In the genomic region with DNA sequence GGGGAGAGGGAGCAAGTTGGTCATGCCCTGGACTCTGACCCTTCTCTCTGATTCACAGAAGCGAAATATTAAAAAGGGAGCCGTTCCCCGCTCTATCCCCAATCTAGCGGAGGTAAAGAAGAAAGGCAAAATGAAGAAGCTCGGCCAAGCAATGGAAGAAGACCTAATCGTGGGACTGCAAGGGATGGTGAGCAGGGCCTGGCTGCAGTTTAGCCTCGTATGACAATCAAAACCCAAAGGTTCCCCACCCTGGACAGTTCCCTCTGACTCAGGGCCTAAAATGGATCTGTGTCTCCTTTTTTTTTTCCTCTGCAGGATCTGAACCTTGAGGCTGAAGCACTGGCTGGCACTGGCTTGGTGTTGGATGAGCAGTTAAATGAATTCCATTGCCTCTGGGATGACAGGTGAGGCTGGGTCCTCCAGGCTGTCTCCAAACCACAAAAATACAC, we compare ENCODE assay signal across 7 cellular contexts. TPM values are rescaled to one million over a fixed set of nuclear protein-coding genes. Genes with fewer than 3 reads are reported as not detected.
DNase-seq lines count a peak whose midpoint lies in the region; ATAC-seq and FAIRE-seq lines count a peak whose summit lies in the region.

No MANE protein-coding gene starts in this region.

- H3K4me1 ChIP-seq in HUES48 (ENCODE audit: control insufficient read depth, insufficient read depth, low read length) (0 out of 2 replicates have a peak, but pooled peaks cover 3% of the 10 kb centered on the region), iPS-18a (ENCODE audit: control insufficient read depth, low read depth, low read length) (no peaks in the 10 kb centered on the region)

- peak overlapping the region; percentile 79 for H3K4me3 ChIP-seq in HUES48 (ENCODE audit: low read depth, low read length)
- H3K4me3 ChIP-seq in iPS-18a (ENCODE audit: low read length) = peak overlapping the region; percentile 73

- peak overlapping the region; percentile 95 for H3K4me3 Mint-ChIP-seq in activated CD8-positive, alpha-beta T cell treated with anti-CD3 and anti-CD28 coated beads, Interleukin-2, amount 10 ng/mL, durations not matched to agents 7 days and 5 days
- peak overlapping the region; percentile 92 to 97 for H3K4me3 Mint-ChIP-seq in stimulated activated naive CD8-positive, alpha-beta T cell treated with anti-CD3 and anti-CD28 coated beads, Interleukin-15, amount 100 ng/mL, for 72 hours

- peaks cover 12% of the 10 kb centered on the region; the same call in 1 of the 2 replicates for H3K36me3 ChIP-seq in HUES48 (ENCODE audit: control insufficient read depth, insufficient read depth, low read length)
- peaks cover 4% of the 10 kb centered on the region for H3K36me3 ChIP-seq in iPS-18a (ENCODE audit: control insufficient read depth, low read depth, low read length)

- H3K4me1 Mint-ChIP-seq in activated CD8-positive, alpha-beta T cell treated with anti-CD3 and anti-CD28 coated beads, Interleukin-2, amount 10 ng/mL, durations not matched to agents 7 days and 5 days (ENCODE audit: low read depth) = peaks cover 22% of the 10 kb centered on the region
- H3K4me1 Mint-ChIP-seq in stimulated activated naive CD8-positive, alpha-beta T cell treated with anti-CD3 and anti-CD28 coated beads, Interleukin-15, amount 100 ng/mL, for 72 hours = peaks cover 24% of the 10 kb centered on the region

- ATAC-seq in activated CD8-positive, alpha-beta T cell treated with anti-CD3 and anti-CD28 coated beads, Interleukin-2, amount 10 ng/mL, durations not matched to agents 7 days and 5 days = no peak
- ATAC-seq in stimulated activated naive CD8-positive, alpha-beta T cell treated with anti-CD3 and anti-CD28 coated beads, Interleukin-15, amount 100 ng/mL, for 72 hours = no peak
- no peak for ATAC-seq in HG02588 (IDR thresholded peaks at IDR 0.05; ENCODE audit: unreplicated experiment)

- H3K27ac ChIP-seq in HUES48 (ENCODE audit: low read depth, low read length) (peak overlapping the region; percentile 95), iPS-18a (ENCODE audit: low read length) (no peak overlapping the region)

- H3K27me3 Mint-ChIP-seq in activated CD8-positive, alpha-beta T cell treated with anti-CD3 and anti-CD28 coated beads, Interleukin-2, amount 10 ng/mL, durations not matched to agents 7 days and 5 days (ENCODE audit: low read depth) = no peaks in the 10 kb centered on the region
- H3K27me3 Mint-ChIP-seq in stimulated activated naive CD8-positive, alpha-beta T cell treated with anti-CD3 and anti-CD28 coated beads, Interleukin-15, amount 100 ng/mL, for 72 hours = no peaks in the 10 kb centered on the region

- peak overlapping the region; percentile 59; the same call in 1 of the 2 replicates for H3K9ac ChIP-seq in HUES48 (ENCODE audit: low read depth, low read length)
- peak overlapping the region; percentile 51 for H3K9ac ChIP-seq in iPS-18a (ENCODE audit: low read length)

- POLR2A ChIA-PET in activated CD8-positive, alpha-beta T cell treated with anti-CD3 and anti-CD28 coated beads, Interleukin-2, amount 10 ng/mL, durations not matched to agents 7 days and 5 days (lab: Charles Lee) = no interaction called here

- FAIRE-seq in RCC 7860 (lab: Jason Lieb, UNC) = no peak

- H3K36me3 Mint-ChIP-seq in activated CD8-positive, alpha-beta T cell treated with anti-CD3 and anti-CD28 coated beads, Interleukin-2, amount 10 ng/mL, durations not matched to agents 7 days and 5 days (ENCODE audit: low read depth) = peaks cover 11% of the 10 kb centered on the region

- H3K9me3 ChIP-seq in HUES48 (ENCODE audit: control insufficient read depth, insufficient read depth, low read length) = peaks cover 26% of the 10 kb centered on the region
- peaks cover 13% of the 10 kb centered on the region for H3K9me3 ChIP-seq in iPS-18a (ENCODE audit: control insufficient read depth, low read depth, low read length)

- H3K27ac Mint-ChIP-seq in activated CD8-positive, alpha-beta T cell treated with anti-CD3 and anti-CD28 coated beads, Interleukin-2, amount 10 ng/mL, durations not matched to agents 7 days and 5 days = peak overlapping the region; percentile 99
- peak overlapping the region in 1 of 2 donors; percentile 98 for H3K27ac Mint-ChIP-seq in stimulated activated naive CD8-positive, alpha-beta T cell treated with anti-CD3 and anti-CD28 coated beads, Interleukin-15, amount 100 ng/mL, for 72 hours

- no peak for DNase-seq in activated CD8-positive, alpha-beta T cell treated with anti-CD3 and anti-CD28 coated beads, Interleukin-2, amount 10 ng/mL, durations not matched to agents 7 days and 5 days
- DNase-seq in stimulated activated naive CD8-positive, alpha-beta T cell treated with anti-CD3 and anti-CD28 coated beads, Interleukin-15, amount 100 ng/mL, for 72 hours = no peak
- DNase-seq in RCC 7860 (ENCODE audit: low spot score) = no peak
- no peak for DNase-seq in activated CD4-positive, alpha-beta T cell treated with anti-CD3 and anti-CD28 coated beads, Interleukin-2, amount 50 U/mL, for 48 hours

- no peaks in the 10 kb centered on the region for H3K9me3 Mint-ChIP-seq in activated CD8-positive, alpha-beta T cell treated with anti-CD3 and anti-CD28 coated beads, Interleukin-2, amount 10 ng/mL, durations not matched to agents 7 days and 5 days (ENCODE audit: insufficient read depth)
- H3K9me3 Mint-ChIP-seq in stimulated activated naive CD8-positive, alpha-beta T cell treated with anti-CD3 and anti-CD28 coated beads, Interleukin-15, amount 100 ng/mL, for 72 hours = no peaks in the 10 kb centered on the region

- H3K27me3 ChIP-seq in HUES48 (ENCODE audit: control insufficient read depth, insufficient read depth, low read length) = no peaks in the 10 kb centered on the region
- no peaks in the 10 kb centered on the region for H3K27me3 ChIP-seq in iPS-18a (ENCODE audit: control insufficient read depth, insufficient read depth, low read length)

- CTCF ChIA-PET in activated CD8-positive, alpha-beta T cell treated with anti-CD3 and anti-CD28 coated beads, Interleukin-2, amount 10 ng/mL, durations not matched to agents 7 days and 5 days (lab: Charles Lee) = no interaction called here

RNA-seq across cellular contexts. Expression of a gene that starts 1.0 kb away (rescaled TPM):
- 10 to 100 TPM; 77.3 to 88.9 TPM for total RNA-seq in activated CD8-positive, alpha-beta T cell treated with anti-CD3 and anti-CD28 coated beads, Interleukin-2, amount 10 ng/mL, durations not matched to agents 7 days and 5 days

RNA-seq across cellular contexts. Expression of a gene that starts 16.4 kb away (rescaled TPM):
- total RNA-seq in activated CD8-positive, alpha-beta T cell treated with anti-CD3 and anti-CD28 coated beads, Interleukin-2, amount 10 ng/mL, durations not matched to agents 7 days and 5 days = not detected

RNA-seq across cellular contexts. Expression of a gene that starts 23.5 kb away (rescaled TPM):
- not detected for total RNA-seq in activated CD8-positive, alpha-beta T cell treated with anti-CD3 and anti-CD28 coated beads, Interleukin-2, amount 10 ng/mL, durations not matched to agents 7 days and 5 days

RNA-seq across cellular contexts. Expression of a gene that starts 32.6 kb away (rescaled TPM):
- total RNA-seq in activated CD8-positive, alpha-beta T cell treated with anti-CD3 and anti-CD28 coated beads, Interleukin-2, amount 10 ng/mL, durations not matched to agents 7 days and 5 days = not detected

RNA-seq across cellular contexts. Expression of a gene that starts 41.3 kb away (rescaled TPM):
- total RNA-seq in activated CD8-positive, alpha-beta T cell treated with anti-CD3 and anti-CD28 coated beads, Interleukin-2, amount 10 ng/mL, durations not matched to agents 7 days and 5 days = not detected
